ENCODE assay signal across 9 cellular contexts in genomic region chr4:82801910-82802521, GRCh38. TPM values are rescaled to one million over a fixed set of nuclear protein-coding genes. Genes with fewer than 3 reads are reported as not detected.
DNase-seq lines count a peak whose midpoint lies in the region; ATAC-seq and TF ChIP-seq lines count a peak whose summit lies in the region.
"Had no signal": no experiment of that assay in that cellular context is flagged by ENCODE, and none has a peak within 500 bp of the region (broad histone marks: within the 10 kb centered on the region; RNA-seq: fewer than 3 reads in every experiment).

No MANE protein-coding gene starts in this region.

- H3K4me3 ChIP-seq in heart right ventricle = no peak overlapping the region
- H3K4me3 ChIP-seq in fibroblast of lung (replicated peaks in 1 of 4; ENCODE audit: control extremely low read depth in 1 of 4, insufficient read depth in 1 of 4, low read depth in 3 of 4, low read length in 4 of 4) = no peak overlapping the region
- no peak overlapping the region for H3K4me3 ChIP-seq in upper lobe of right lung

- H3K4me2 ChIP-seq in fibroblast of lung (ENCODE audit: extremely low read depth, insufficient read depth, low read length) = no peak overlapping the region

- WGBS in heart right ventricle, 2 donors = 74 to 83% methylated on average over 3 of the region's 3 CpGs

- no peak overlapping the region for H3K9ac ChIP-seq in fibroblast of lung (ENCODE audit: insufficient read depth, low read length)

- no peak for DNase-seq in heart right ventricle
- DNase-seq in left cardiac atrium = no peak
- peak; percentile 59 for DNase-seq in OCI-M1 (lab: John Stamatoyannopoulos, UW)
- peak in 1 of 2 donors; percentile 59 for DNase-seq in fibroblast of lung (ENCODE audit: low read depth in 2 of 2)
- DNase-seq in upper lobe of right lung = no peak
- DNase-seq: activated CD8-positive, alpha-beta memory T cell treated with anti-CD3 and anti-CD28 coated beads for 24 hours had no signal

- no peaks in the 10 kb centered on the region for H3K9me3 ChIP-seq in heart right ventricle
- no peaks in the 10 kb centered on the region for H3K9me3 ChIP-seq in fibroblast of lung (ENCODE audit: control insufficient read depth, insufficient read depth, low read depth, low read length)
- H3K9me3 ChIP-seq in upper lobe of right lung = no peaks in the 10 kb centered on the region

- no peaks in the 10 kb centered on the region for H4K20me1 ChIP-seq in fibroblast of lung (ENCODE audit: control insufficient read depth, extremely low read depth, insufficient read depth, low read length)

- H3K27me3 ChIP-seq in heart right ventricle (peaks cover 0 to 44% (median 6%) of the 10 kb centered on the region in 7 donors), fibroblast of lung (ENCODE audit: control insufficient read depth, insufficient read depth, low read length) (peaks cover 3% of the 10 kb centered on the region), upper lobe of right lung (peaks cover 15% of the 10 kb centered on the region)

- TF ChIP-seq CTCF in heart right ventricle (IDR thresholded peaks at IDR 0.05) = peak in 6 of 9 donors; percentile 20 to 55 (median 34)
- TF ChIP-seq CTCF in fibroblast of lung (conservative IDR thresholded peaks at IDR 0.05 in 1 of 2, IDR thresholded peaks at IDR 0.05 in 1 of 2; ENCODE audit: low read depth in 1 of 2, low read length in 2 of 2) = peak; percentile 43 to 59
- TF ChIP-seq CTCF in upper lobe of right lung (IDR thresholded peaks at IDR 0.05) = peak; percentile 33

- intact Hi-C loops in heart right ventricle (cut with DNase I) = loop anchor here in 3 of 10 donors (10.0 kb wide), 2 partner anchors 77 to 337 kb away; no protein-coding TSS in a partner anchor
- intact Hi-C loops in left cardiac atrium (cut with DNase I) = no loop called here
- intact Hi-C loops in upper lobe of right lung (cut with DNase I) = no loop called here

- no peak overlapping the region for H3K27ac ChIP-seq in heart right ventricle
- no peak overlapping the region for H3K27ac ChIP-seq in fibroblast of lung (ENCODE audit: insufficient read depth, low read length)
- H3K27ac ChIP-seq in upper lobe of right lung = no peak overlapping the region

- no peak overlapping the region for H2AFZ ChIP-seq in fibroblast of lung (ENCODE audit: low read length)

- H3K4me1 ChIP-seq in heart right ventricle (peaks cover 0 to 25% (median 16%) of the 10 kb centered on the region in 9 donors), fibroblast of lung (ENCODE audit: control insufficient read depth, extremely low read depth, insufficient read depth, low read length) (no peaks in the 10 kb centered on the region), upper lobe of right lung (peaks cover 14% of the 10 kb centered on the region)

- no peak for ATAC-seq in heart right ventricle
- no peak for ATAC-seq in left cardiac atrium
- ATAC-seq in upper lobe of right lung = no peak
- no peak for ATAC-seq in HG03565 (IDR thresholded peaks at IDR 0.05; ENCODE audit: unreplicated experiment)
- ATAC-seq in GM21423 (IDR thresholded peaks at IDR 0.05; ENCODE audit: unreplicated experiment) = no peak
- no peak for ATAC-seq in GM19463 (IDR thresholded peaks at IDR 0.05; ENCODE audit: unreplicated experiment)

- H3K36me3 ChIP-seq in heart right ventricle (no peaks in the 10 kb centered on the region), fibroblast of lung (ENCODE audit: control insufficient read depth, insufficient read depth, low read length) (no peaks in the 10 kb centered on the region), upper lobe of right lung (no peaks in the 10 kb centered on the region)

- H3K79me2 ChIP-seq in fibroblast of lung (ENCODE audit: control insufficient read depth, insufficient read depth, low read length) = no peaks in the 10 kb centered on the region

RNA-seq across cellular contexts. Expression of gene SCD5, which starts 3.4 kb away (rescaled TPM):
- 1 to 10 TPM; 1.7 to 5.0 (median 3.0) TPM for total RNA-seq in heart right ventricle
- 1 to 10 TPM; 3.8 to 6.7 TPM for polyA plus RNA-seq in heart right ventricle
- total RNA-seq in left cardiac atrium = 1 to 10 TPM; 7.1 to 9.1 TPM
- 10.5 and 11.4 TPM in 2 replicates for total RNA-seq in fibroblast of lung
- 4.9 and 7.1 TPM in 2 replicates for polyA plus RNA-seq in fibroblast of lung
- polyA plus RNA-seq in fibroblast of lung (2012) = 3.8 and 4.2 TPM in 2 replicates
- polyA minus RNA-seq in fibroblast of lung (ENCODE audit: low replicate concordance) = 5.2 and 9.9 TPM in 2 replicates
- total RNA-seq in upper lobe of right lung = 20.6 TPM
